Comparison of ENCODE assay signal across 2 cellular contexts in genomic region chr2:149028377-149028776, GRCh38.
TF ChIP-seq lines count a peak whose summit lies in the region.

No MANE protein-coding gene starts in this region.

TF ChIP-seq in SK-N-SH, 30 proteins besides CTCF, POLR2A, EP300 and RAD21 (continued from another document):
- TF ChIP-seq REST (IDR thresholded peaks at IDR 0.05; ENCODE audit: low read depth, low read length), result no peak
- TF ChIP-seq RCOR1 (IDR thresholded peaks at IDR 0.05; ENCODE audit: low read length), result no peak
- no peak for TF ChIP-seq JUND (IDR thresholded peaks at IDR 0.05)
- no peak for TF ChIP-seq MXI1 (IDR thresholded peaks at IDR 0.05; ENCODE audit: low read depth, low read length)
- no peak for TF ChIP-seq RFX5 (IDR thresholded peaks at IDR 0.05; ENCODE audit: low read length)

TF ChIP-seq in SK-N-SH treated with all-trans-retinoic acid at 6 μM for 48 hours, 23 proteins besides CTCF, POLR2A, EP300 and RAD21 (continued from another document):
- TF ChIP-seq CSRNP3 (CRISPR knock-in tag; IDR thresholded peaks at IDR 0.05) (no peak), OSR1 (CRISPR knock-in tag; IDR thresholded peaks at IDR 0.05) (no peak), POU6F1 (CRISPR knock-in tag; IDR thresholded peaks at IDR 0.05; ENCODE audit: borderline replicate concordance, low read depth) (no peak), TOX (CRISPR knock-in tag; IDR thresholded peaks at IDR 0.05; ENCODE audit: borderline replicate concordance) (no peak), ISL1 (CRISPR knock-in tag; IDR thresholded peaks at IDR 0.05) (no peak), ZNF70 (CRISPR knock-in tag; IDR thresholded peaks at IDR 0.05) (no peak), TCF4 (CRISPR knock-in tag; IDR thresholded peaks at IDR 0.05; ENCODE audit: borderline replicate concordance) (no peak), SNAI2 (CRISPR knock-in tag; IDR thresholded peaks at IDR 0.05) (no peak)
TF ChIP-seq in SK-N-SH treated with all-trans-retinoic acid at 6 μM for 48 hours: peak in this region for 0.
